ENCODE assay signal across 8 cellular contexts in genomic region chr2:130183500-130184373, GRCh38. TPM values are rescaled to one million over a fixed set of nuclear protein-coding genes. Genes with fewer than 3 reads are reported as not detected.
DNase-seq lines count a peak whose midpoint lies in the region; ATAC-seq lines count a peak whose summit lies in the region.

No MANE protein-coding gene starts in this region.

- peak overlapping the region; percentile 36 for H3K27ac ChIP-seq in temporal lobe (ENCODE audit: low read depth, low read length)

- no peak overlapping the region for H3K9ac ChIP-seq in iPS-15b (ENCODE audit: low read depth, low read length)

- H3K4me1 Mint-ChIP-seq in activated T-cell treated with anti-CD3 and anti-CD28 coated beads, Interleukin-2, amount 50 U/mL, for 24 hours (ENCODE audit: low read depth), result peaks cover 24% of the 10 kb centered on the region
- H3K4me1 Mint-ChIP-seq in activated naive CD8-positive, alpha-beta T cell treated with anti-CD3 and anti-CD28 coated beads, Interleukin-2, amount 50 U/mL, for 24 hours, result peaks cover 16% of the 10 kb centered on the region

- no peaks in the 10 kb centered on the region for H3K27me3 ChIP-seq in iPS-15b (ENCODE audit: control insufficient read depth, insufficient read depth, low read length)

- no peaks in the 10 kb centered on the region for H3K4me1 ChIP-seq in iPS-15b (ENCODE audit: control insufficient read depth, insufficient read depth, low read length)

- H3K36me3 ChIP-seq in iPS-15b (ENCODE audit: control insufficient read depth, insufficient read depth, low read length), result peaks cover 8% of the 10 kb centered on the region

- peak overlapping the region; percentile 53 for H3K4me3 ChIP-seq in iPS-15b (ENCODE audit: low read depth, low read length)

- no peaks in the 10 kb centered on the region for H3K9me3 Mint-ChIP-seq in activated T-cell treated with anti-CD3 and anti-CD28 coated beads, Interleukin-2, amount 50 U/mL, for 24 hours
- no peaks in the 10 kb centered on the region for H3K9me3 Mint-ChIP-seq in activated naive CD8-positive, alpha-beta T cell treated with anti-CD3 and anti-CD28 coated beads, Interleukin-2, amount 50 U/mL, for 24 hours

- no peak for ATAC-seq in activated naive CD8-positive, alpha-beta T cell treated with anti-CD3 and anti-CD28 coated beads, Interleukin-2, amount 50 U/mL, for 24 hours
- ATAC-seq in HG03097 (IDR thresholded peaks at IDR 0.05; ENCODE audit: low FRiP score, unreplicated experiment), result no peak

- H3K4me3 Mint-ChIP-seq in activated T-cell treated with anti-CD3 and anti-CD28 coated beads, Interleukin-2, amount 50 U/mL, for 24 hours, result peak overlapping the region; percentile 84
- H3K4me3 Mint-ChIP-seq in activated naive CD8-positive, alpha-beta T cell treated with anti-CD3 and anti-CD28 coated beads, Interleukin-2, amount 50 U/mL, for 24 hours, result peak overlapping the region; percentile 83

- DNase-seq in activated T-cell treated with anti-CD3 and anti-CD28 coated beads, Interleukin-2, amount 50 U/mL, for 24 hours, result no peak
- DNase-seq in activated T-cell treated with anti-CD3 and anti-CD28 coated beads for 4 hours (no peak), NCI-H1105 treated with DMSO at 0.1 percent for 48 hours (lab: John Stamatoyannopoulos, UW) (no peak), COLO829 (ENCODE audit: low spot score) (no peak)
- DNase-seq in activated naive CD8-positive, alpha-beta T cell treated with anti-CD3 and anti-CD28 coated beads, Interleukin-2, amount 50 U/mL, for 24 hours, result no peak

- H3K36me3 Mint-ChIP-seq in activated T-cell treated with anti-CD3 and anti-CD28 coated beads, Interleukin-2, amount 50 U/mL, for 24 hours (ENCODE audit: low read depth), result peaks cover 67% of the 10 kb centered on the region
- H3K36me3 Mint-ChIP-seq in activated naive CD8-positive, alpha-beta T cell treated with anti-CD3 and anti-CD28 coated beads, Interleukin-2, amount 50 U/mL, for 24 hours (ENCODE audit: low read depth), result peaks cover 6% of the 10 kb centered on the region

- no peaks in the 10 kb centered on the region for H3K27me3 Mint-ChIP-seq in activated T-cell treated with anti-CD3 and anti-CD28 coated beads, Interleukin-2, amount 50 U/mL, for 24 hours
- no peaks in the 10 kb centered on the region for H3K27me3 Mint-ChIP-seq in activated naive CD8-positive, alpha-beta T cell treated with anti-CD3 and anti-CD28 coated beads, Interleukin-2, amount 50 U/mL, for 24 hours

- H3K9me3 ChIP-seq in iPS-15b (ENCODE audit: control insufficient read depth, insufficient read depth, low read length), result no peaks in the 10 kb centered on the region

- H3K27ac Mint-ChIP-seq in activated T-cell treated with anti-CD3 and anti-CD28 coated beads, Interleukin-2, amount 50 U/mL, for 24 hours, result peak overlapping the region; percentile 89
- peak overlapping the region; percentile 84 for H3K27ac Mint-ChIP-seq in activated naive CD8-positive, alpha-beta T cell treated with anti-CD3 and anti-CD28 coated beads, Interleukin-2, amount 50 U/mL, for 24 hours

RNA-seq across cellular contexts. Expression of gene MZT2B, which starts 1.7 kb away (rescaled TPM):
- total RNA-seq in temporal lobe, result 93.4 TPM

RNA-seq across cellular contexts. Expression of gene SMPD4, which starts 2.3 kb away (rescaled TPM):
- total RNA-seq in temporal lobe, result 16.5 TPM

RNA-seq across cellular contexts. Expression of gene TUBA3E, which starts 14.5 kb away (rescaled TPM):
- not detected for total RNA-seq in temporal lobe

RNA-seq across cellular contexts. Expression of gene CCDC74B, which starts 38.8 kb away (rescaled TPM):
- total RNA-seq in temporal lobe, result 4.7 TPM

RNA-seq across cellular contexts. Expression of gene POTEF, which starts 54.7 kb away (rescaled TPM):
- total RNA-seq in temporal lobe, result not detected
